ENCODE assay signal across 31 cellular contexts in genomic region chr6:31630177-31630934, GRCh38. TPM values are rescaled to one million over a fixed set of nuclear protein-coding genes. Genes with fewer than 3 reads are reported as not detected.
A peak's percentile ranks its signal among the peaks of the same experiment; 100 is the strongest.
DNase-seq lines count a peak whose midpoint lies in the region; ATAC-seq, FAIRE-seq and TF ChIP-seq lines count a peak whose summit lies in the region.
"Had no signal": no experiment of that assay in that cellular context is flagged by ENCODE, and none has a peak within 500 bp of the region (broad histone marks: within the 10 kb centered on the region; RNA-seq: fewer than 3 reads in every experiment).

No MANE protein-coding gene starts in this region.

- no TSS peak for BruUV-seq in HCT116 (replicated peaks; lab: Mats Ljungman, UMichigan)

- no peak overlapping the region for H3K23ac ChIP-seq in H1 (ENCODE audit: insufficient read length)
- no peak overlapping the region for H3K23ac ChIP-seq in neuronal stem cell (ENCODE audit: low read depth, low read length, poor library complexity)

- H3K18ac ChIP-seq in H1 (ENCODE audit: extremely low read depth, low read length), result no peak overlapping the region
- no peak overlapping the region for H3K18ac ChIP-seq in neuronal stem cell (ENCODE audit: low read length)

- H3K79me2 ChIP-seq in HCT116 (ENCODE audit: insufficient read depth, low read length) (peaks cover 81% of the 10 kb centered on the region), H1 (ENCODE audit: control insufficient read depth in 1 of 2, insufficient read depth in 2 of 2, low read length in 2 of 2) (peaks cover 0 to 6% of the 10 kb centered on the region in 2 experiments; a peak in 2 of 4 replicates)

- H3K27me3 ChIP-seq in HCT116 (ENCODE audit: insufficient read depth, low read length), result no peaks in the 10 kb centered on the region
- H3K27me3 ChIP-seq in H1 (replicated peaks in 1 of 4; ENCODE audit: control insufficient read depth in 3 of 4, extremely low read depth in 1 of 4, insufficient read depth in 3 of 4, low read length in 3 of 4), result no peaks in the 10 kb centered on the region
- H3K27me3 ChIP-seq in neuronal stem cell (ENCODE audit: control insufficient read depth in 3 of 3, insufficient read depth in 3 of 3, low read depth in 1 of 3, low read length in 3 of 3), result no peaks in the 10 kb centered on the region
- H3K27me3 ChIP-seq: adrenal gland, brain microvascular endothelial cell, heart left ventricle, Peyer's patch, stomach, tibial artery had no signal

- no peaks in the 10 kb centered on the region for H3K4me1 ChIP-seq in HCT116 (ENCODE audit: control insufficient read depth in 1 of 2, insufficient read depth in 2 of 2, low read length in 2 of 2)
- no peaks in the 10 kb centered on the region for H3K4me1 ChIP-seq in H1 (replicated peaks in 1 of 4; ENCODE audit: control insufficient read depth in 3 of 4, insufficient read depth in 4 of 4, low read length in 3 of 4)
- no peaks in the 10 kb centered on the region for H3K4me1 ChIP-seq in neuronal stem cell (ENCODE audit: control insufficient read depth in 2 of 2, insufficient read depth in 1 of 2, low read depth in 1 of 2, low read length in 2 of 2)
- H3K4me1 ChIP-seq: A549, adrenal gland, Peyer's patch, stomach had no signal

- H3K27ac ChIP-seq in HCT116 (ENCODE audit: low read depth, low read length), result no peak overlapping the region
- H3K27ac ChIP-seq in H1 (ENCODE audit: low read depth, low read length), result no peak overlapping the region
- H3K27ac ChIP-seq in neuronal stem cell (replicated peaks; ENCODE audit: low read length), result no peak overlapping the region
- H3K27ac ChIP-seq: A549, adrenal gland, brain microvascular endothelial cell, heart left ventricle, Peyer's patch, stomach, tibial artery had no signal

- H3K79me1 ChIP-seq in H1 (ENCODE audit: low read depth, low read length) (peaks cover 13% of the 10 kb centered on the region; the same call in 1 of the 2 replicates), neuronal stem cell (ENCODE audit: low read depth, low read length) (peaks cover 10% of the 10 kb centered on the region)

- H3K9me3 ChIP-seq in HCT116 (ENCODE audit: control insufficient read depth in 1 of 2, insufficient read depth in 1 of 2, low read depth in 1 of 2, low read length in 2 of 2) (no peaks in the 10 kb centered on the region), H1 (ENCODE audit: insufficient read depth in 2 of 2, low read depth in 1 of 2, low read length in 1 of 2) (no peaks in the 10 kb centered on the region), neuronal stem cell (replicated peaks in 1 of 2; ENCODE audit: control insufficient read depth in 2 of 2, insufficient read depth in 1 of 2, low read depth in 1 of 2, low read length in 2 of 2) (no peaks in the 10 kb centered on the region)
- H3K9me3 ChIP-seq: A549, adrenal gland, heart left ventricle, Peyer's patch, stomach, tibial artery had no signal

- H3K4me2 ChIP-seq in HCT116 (ENCODE audit: low read length) (no peak overlapping the region), H1 (ENCODE audit: insufficient read depth in 1 of 2, low read depth in 2 of 2, low read length in 2 of 2) (no peak overlapping the region), neuronal stem cell (ENCODE audit: insufficient read depth, low read length, poor library complexity, severe bottlenecking) (no peak overlapping the region)
- H3K4me2 ChIP-seq: A549 had no signal

- no peak overlapping the region for H3K9ac ChIP-seq in HCT116 (ENCODE audit: low read length)
- no peak overlapping the region; a peak in 1 of 7 replicates for H3K9ac ChIP-seq in H1 (replicated peaks in 1 of 4; ENCODE audit: extremely low read depth in 1 of 4, low read depth in 3 of 4, low read length in 3 of 4)
- H3K9ac ChIP-seq in neuronal stem cell (ENCODE audit: low read depth, low read length, poor library complexity), result peak overlapping the region; percentile 1

- H2BK120ac ChIP-seq in H1 (replicated peaks; ENCODE audit: low read depth, low read length) (no peak overlapping the region), neuronal stem cell (ENCODE audit: low read depth, low read length) (no peak overlapping the region)

- intact Hi-C loops in activated CD8-positive, alpha-beta T cell treated with anti-CD3 and anti-CD28 coated beads for 36 hours (cut with micrococcal nuclease), result no loop called here
- intact Hi-C loops in HCT116 (cut with micrococcal nuclease), result no loop called here

- CTCF ChIA-PET in activated CD8-positive, alpha-beta T cell treated with anti-CD3 and anti-CD28 coated beads, Interleukin-2, amount 10 ng/mL, durations not matched to agents 7 days and 5 days (lab: Charles Lee), result no interaction called here
- CTCF ChIA-PET in activated CD8-positive, alpha-beta T cell treated with anti-CD3 and anti-CD28 coated beads for 36 hours (lab: Charles Lee), result no interaction called here
- CTCF ChIA-PET in HCT116 (lab: Charles Lee) (no interaction called here), H1 (lab: Charles Lee; ENCODE audit: partially characterized antibody) (interaction anchor here (0.8 to 3.2 kb wide), 4 partner anchors 7 to 133 kb away, joined by 3 to 10 read pairs (median 4); partner anchors contain the start of gene BAG6)

- TF ChIP-seq CTCF in activated CD8-positive, alpha-beta T cell treated with anti-CD3 and anti-CD28 coated beads for 36 hours (IDR thresholded peaks at IDR 0.05), result no peak
- no peak for TF ChIP-seq CTCF in HCT116 (IDR thresholded peaks at IDR 0.05 in 2 of 3, conservative IDR thresholded peaks at IDR 0.05 in 1 of 3; ENCODE audit: borderline replicate concordance in 1 of 3, insufficient read depth in 1 of 3, low read depth in 2 of 3, low read length in 2 of 3)
- no peak for TF ChIP-seq CTCF in H1 (IDR thresholded peaks at IDR 0.05; ENCODE audit: control extremely low read depth in 1 of 3, insufficient read depth in 1 of 3, low read depth in 1 of 3, low read length in 3 of 3)

- H2BK5ac ChIP-seq in H1 (ENCODE audit: low read depth, low read length) (no peak overlapping the region), neuronal stem cell (ENCODE audit: low read length) (no peak overlapping the region)

- H3K4ac ChIP-seq in H1 (replicated peaks; ENCODE audit: insufficient read length, low read depth, low read length) (no peak overlapping the region), neuronal stem cell (ENCODE audit: low read length) (no peak overlapping the region)

- H3K14ac ChIP-seq in H1 (ENCODE audit: insufficient read length), result no peak overlapping the region
- no peak overlapping the region for H3K14ac ChIP-seq in neuronal stem cell (ENCODE audit: low read length)

- no peak for DNase-seq in activated CD8-positive, alpha-beta T cell treated with anti-CD3 and anti-CD28 coated beads, Interleukin-2, amount 10 ng/mL, durations not matched to agents 7 days and 5 days
- DNase-seq in activated CD8-positive, alpha-beta T cell treated with anti-CD3 and anti-CD28 coated beads for 36 hours, result no peak
- DNase-seq in HCT116 (ENCODE audit: low read depth, low spot score) (no peak), H1 (ENCODE audit: low read depth in 1 of 2, low spot score in 2 of 2) (no peak), neuronal stem cell (ENCODE audit: low spot score) (no peak), NCI-H526 (lab: John Stamatoyannopoulos, UW) (no peak), NOMO-1 treated with DMSO at 0.1 percent for 48 hours (lab: John Stamatoyannopoulos, UW; ENCODE audit: unreplicated experiment) (no peak), H54 (ENCODE audit: insufficient read length, low spot score) (no peak)
- DNase-seq: activated B cell treated with CpG ODN at 0.5 μM for 24 hours; activated CD4-positive, alpha-beta memory T cell treated with anti-CD3 and anti-CD28 coated beads for 36 hours; activated effector memory CD4-positive, alpha-beta T cell treated with Interleukin-2 at 50 U/mL for 16 hours; adrenal gland; AML-193; brain microvascular endothelial cell; CD4-positive, alpha-beta memory T cell; erythroblast; heart left ventricle; KBM-7; NCI-H1105; NCI-H187 treated with DMSO at 0.1 percent for 48 hours; NCI-H2171 treated with DMSO at 0.1 percent for 48 hours; NCI-H524; Peyer's patch; SIG-M5; stomach; tibial artery had no signal

- H2AK5ac ChIP-seq in H1 (ENCODE audit: low read depth, low read length), result no peak overlapping the region
- no peak overlapping the region for H2AK5ac ChIP-seq in neuronal stem cell (ENCODE audit: low read depth, low read length)

- no peak overlapping the region for H4K8ac ChIP-seq in H1 (ENCODE audit: extremely low read depth, insufficient read depth, low read length)
- H4K8ac ChIP-seq in neuronal stem cell (ENCODE audit: low read depth, low read length), result no peak overlapping the region

- no peaks in the 10 kb centered on the region for H3K27me3 Mint-ChIP-seq in activated CD8-positive, alpha-beta T cell treated with anti-CD3 and anti-CD28 coated beads, Interleukin-2, amount 10 ng/mL, durations not matched to agents 7 days and 5 days (ENCODE audit: low read depth)
- H3K27me3 Mint-ChIP-seq in activated CD8-positive, alpha-beta T cell treated with anti-CD3 and anti-CD28 coated beads for 36 hours, result no peaks in the 10 kb centered on the region
- H3K27me3 Mint-ChIP-seq: activated B cell treated with CpG ODN at 0.5 μM for 24 hours; activated CD4-positive, alpha-beta memory T cell treated with anti-CD3 and anti-CD28 coated beads for 36 hours; CD4-positive, alpha-beta memory T cell had no signal

- H3K27ac Mint-ChIP-seq in activated CD8-positive, alpha-beta T cell treated with anti-CD3 and anti-CD28 coated beads, Interleukin-2, amount 10 ng/mL, durations not matched to agents 7 days and 5 days, result peak overlapping the region; percentile 15
- no peak overlapping the region for H3K27ac Mint-ChIP-seq in activated CD8-positive, alpha-beta T cell treated with anti-CD3 and anti-CD28 coated beads for 36 hours
- H3K27ac Mint-ChIP-seq: activated CD4-positive, alpha-beta memory T cell treated with anti-CD3 and anti-CD28 coated beads for 36 hours had no signal

- H2BK20ac ChIP-seq in H1 (ENCODE audit: low read length), result no peak overlapping the region

- H4K91ac ChIP-seq in H1 (replicated peaks; ENCODE audit: insufficient read length, low read length), result no peak overlapping the region
- H4K91ac ChIP-seq in neuronal stem cell (ENCODE audit: low read depth, low read length, poor library complexity), result no peak overlapping the region

- H3K36me3 Mint-ChIP-seq in activated CD8-positive, alpha-beta T cell treated with anti-CD3 and anti-CD28 coated beads, Interleukin-2, amount 10 ng/mL, durations not matched to agents 7 days and 5 days (ENCODE audit: low read depth), result peaks cover 81% of the 10 kb centered on the region
- peaks cover 69% of the 10 kb centered on the region for H3K36me3 Mint-ChIP-seq in activated CD8-positive, alpha-beta T cell treated with anti-CD3 and anti-CD28 coated beads for 36 hours (ENCODE audit: low read depth)

- H2BK15ac ChIP-seq in H1 (ENCODE audit: low read length) (no peak overlapping the region), neuronal stem cell (ENCODE audit: low read length) (no peak overlapping the region)

- TF ChIP-seq RAD21 in HCT116 (IDR thresholded peaks at IDR 0.05; ENCODE audit: low read depth) (no peak), H1 (IDR thresholded peaks at IDR 0.05 in 1 of 2, conservative IDR thresholded peaks at IDR 0.05 in 1 of 2; ENCODE audit: low read depth in 2 of 2, low read length in 2 of 2) (no peak)

- no peak overlapping the region for H2AFZ ChIP-seq in HCT116 (ENCODE audit: low read depth, low read length, poor library complexity, severe bottlenecking)
- no peak overlapping the region for H2AFZ ChIP-seq in H1 (ENCODE audit: low read length)
- no peak overlapping the region for H2AFZ ChIP-seq in neuronal stem cell (ENCODE audit: low read length)

- H3K9me3 Mint-ChIP-seq in activated CD8-positive, alpha-beta T cell treated with anti-CD3 and anti-CD28 coated beads, Interleukin-2, amount 10 ng/mL, durations not matched to agents 7 days and 5 days (ENCODE audit: insufficient read depth), result no peaks in the 10 kb centered on the region
- H3K9me3 Mint-ChIP-seq in activated CD8-positive, alpha-beta T cell treated with anti-CD3 and anti-CD28 coated beads for 36 hours, result no peaks in the 10 kb centered on the region
- H3K9me3 Mint-ChIP-seq: activated B cell treated with CpG ODN at 0.5 μM for 24 hours; activated CD4-positive, alpha-beta memory T cell treated with anti-CD3 and anti-CD28 coated beads for 36 hours; CD4-positive, alpha-beta memory T cell had no signal

- H2BK12ac ChIP-seq in H1 (ENCODE audit: low read depth, low read length) (no peak overlapping the region), neuronal stem cell (ENCODE audit: low read length) (no peak overlapping the region)

- H4K5ac ChIP-seq in H1 (ENCODE audit: insufficient read length, low read depth, low read length), result no peak overlapping the region

- H4K20me1 ChIP-seq in HCT116 (ENCODE audit: insufficient read depth) (no peaks in the 10 kb centered on the region), H1 (replicated peaks in 1 of 2; ENCODE audit: control insufficient read depth in 1 of 2, insufficient read depth in 2 of 2, low read length in 2 of 2) (peaks cover 15 to 25% of the 10 kb centered on the region in 2 experiments)

- H3K56ac ChIP-seq in H1 (replicated peaks; ENCODE audit: insufficient read length, low read depth, low read length), result no peak overlapping the region

- H3K4me3 Mint-ChIP-seq in activated CD8-positive, alpha-beta T cell treated with anti-CD3 and anti-CD28 coated beads, Interleukin-2, amount 10 ng/mL, durations not matched to agents 7 days and 5 days, result no peak overlapping the region
- no peak overlapping the region for H3K4me3 Mint-ChIP-seq in activated CD8-positive, alpha-beta T cell treated with anti-CD3 and anti-CD28 coated beads for 36 hours
- H3K4me3 Mint-ChIP-seq: activated B cell treated with CpG ODN at 0.5 μM for 24 hours; activated CD4-positive, alpha-beta memory T cell treated with anti-CD3 and anti-CD28 coated beads for 36 hours; CD4-positive, alpha-beta memory T cell had no signal

- no peak for TF ChIP-seq EP300 in H1 (IDR thresholded peaks at IDR 0.05; ENCODE audit: borderline replicate concordance in 1 of 2, low read depth in 2 of 2, low read length in 2 of 2)

- no peaks in the 10 kb centered on the region for H3K23me2 ChIP-seq in H1 (ENCODE audit: low read depth, low read length)

- WGBS in H1 (ENCODE audit: extremely low coverage in 1 of 2, insufficient coverage in 1 of 2, insufficient read length in 1 of 2, insufficient replicate concordance in 2 of 2, low coverage in 1 of 2, low lambda C conversion rate in 2 of 2, missing lambda C conversion rate in 1 of 2), 2 experiments, result 95% methylated on average over 25 of the region's 25 CpGs; no CpG with 5 or more reads in 1 of the 2 experiments
- WGBS in neuronal stem cell (ENCODE audit: extremely low coverage in 2 of 2, insufficient read length in 2 of 2, insufficient replicate concordance in 1 of 2), 2 donors, result no CpG with 5 or more reads among the region's 25 CpGs

- RAD21 ChIA-PET in HCT116 (lab: Charles Lee; ENCODE audit: low non-redundant PET in 1 of 2, low total read pairs in 2 of 2, uncharacterized antibody in 2 of 2, unreplicated experiment in 2 of 2), result no interaction called here

- TF ChIP-seq POLR2A in HCT116 (IDR thresholded peaks at IDR 0.05; ENCODE audit: borderline replicate concordance, extremely low read depth, insufficient read depth, insufficient read length) (no peak), H1 (IDR thresholded peaks at IDR 0.05; ENCODE audit: control extremely low read depth in 1 of 2, low read depth in 2 of 2, low read length in 2 of 2) (peak in 1 of 2 experiments; percentile 34; a peak in 1 of 3 replicates), H54 (IDR thresholded peaks at IDR 0.05; ENCODE audit: low read depth, low read length) (no peak)

- FAIRE-seq in H1 (lab: Jason Lieb, UNC) (no peak), H54 (lab: Jason Lieb, UNC) (no peak)
- FAIRE-seq: A549 had no signal

- H3K4me3 ChIP-seq in HCT116 (replicated peaks in 1 of 2; ENCODE audit: low read depth in 1 of 2, low read length in 2 of 2) (no peak overlapping the region), H1 (ENCODE audit: extremely low read depth in 1 of 4, insufficient read depth in 2 of 4, low read depth in 3 of 4, low read length in 4 of 4) (no peak overlapping the region), neuronal stem cell (ENCODE audit: low read length in 2 of 2) (no peak overlapping the region)
- H3K4me3 ChIP-seq: A549, adrenal gland, heart left ventricle, Peyer's patch, stomach, tibial artery had no signal

- ATAC-seq in activated CD8-positive, alpha-beta T cell treated with anti-CD3 and anti-CD28 coated beads, Interleukin-2, amount 10 ng/mL, durations not matched to agents 7 days and 5 days, result no peak
- no peak for ATAC-seq in activated CD8-positive, alpha-beta T cell treated with anti-CD3 and anti-CD28 coated beads for 36 hours
- ATAC-seq in HCT116, result no peak
- ATAC-seq: A549 had no signal

- H3K36me3 ChIP-seq in HCT116 (ENCODE audit: control insufficient read depth in 1 of 2, insufficient read depth in 2 of 2, low read length in 2 of 2) (peaks cover 64 to 95% of the 10 kb centered on the region in 2 experiments), H1 (ENCODE audit: control insufficient read depth in 2 of 4, insufficient read depth in 4 of 4, low read length in 3 of 4) (peaks cover 82 to 100% (median 97%) of the 10 kb centered on the region in 4 experiments), neuronal stem cell (replicated peaks in 1 of 2; ENCODE audit: control insufficient read depth in 2 of 2, insufficient read depth in 2 of 2, low read length in 2 of 2) (peaks cover 81 to 100% of the 10 kb centered on the region in 2 donors)

- H3K9me2 ChIP-seq in HCT116 (ENCODE audit: insufficient read depth), result no peaks in the 10 kb centered on the region

- peaks cover 8% of the 10 kb centered on the region for H3K4me1 Mint-ChIP-seq in activated CD8-positive, alpha-beta T cell treated with anti-CD3 and anti-CD28 coated beads, Interleukin-2, amount 10 ng/mL, durations not matched to agents 7 days and 5 days (ENCODE audit: low read depth)
- H3K4me1 Mint-ChIP-seq in activated CD8-positive, alpha-beta T cell treated with anti-CD3 and anti-CD28 coated beads for 36 hours (ENCODE audit: low read depth), result peaks cover 2% of the 10 kb centered on the region
- H3K4me1 Mint-ChIP-seq: activated B cell treated with CpG ODN at 0.5 μM for 24 hours had no signal

- POLR2A ChIA-PET in activated CD8-positive, alpha-beta T cell treated with anti-CD3 and anti-CD28 coated beads, Interleukin-2, amount 10 ng/mL, durations not matched to agents 7 days and 5 days (lab: Charles Lee), result no interaction called here
- POLR2A ChIA-PET in activated CD8-positive, alpha-beta T cell treated with anti-CD3 and anti-CD28 coated beads for 36 hours (lab: Charles Lee), result interaction anchor here (0.6 to 11.4 kb wide), 8 partner anchors 9 to 244 kb away, joined by 3 to 235 read pairs (median 4); partner anchors contain the start of gene TNF
- POLR2A ChIA-PET in HCT116 (lab: Charles Lee), result no interaction called here
- POLR2A ChIA-PET in H1 (lab: Charles Lee; ENCODE audit: partially characterized antibody), result interaction anchor here (0.9 to 34.9 kb wide), 9 partner anchors 5 to 176 kb away, joined by 3 to 883 read pairs (median 8); partner anchors contain the start of genes APOM, BAG6, C6orf47 and CSNK2B

RNA-seq across cellular contexts. Expression of gene PRRC2A, which starts 9.8 kb away (rescaled TPM):
- total RNA-seq in activated CD8-positive, alpha-beta T cell treated with anti-CD3 and anti-CD28 coated beads, Interleukin-2, amount 10 ng/mL, durations not matched to agents 7 days and 5 days, result 100 to 1,000 TPM; 260 to 279 TPM
- 100 to 1,000 TPM; 257 to 262 TPM for total RNA-seq in activated CD8-positive, alpha-beta T cell treated with anti-CD3 and anti-CD28 coated beads for 36 hours
- 250 TPM for total RNA-seq in HCT116 (2021; ENCODE audit: unreplicated experiment)
- polyA plus RNA-seq in HCT116 (2012), result 211 and 214 TPM in 2 replicates
- 300 and 303 TPM in 2 replicates for total RNA-seq in H1 (2021; fragmentation: NEBNext Ultra II Directional; extraction: Animal tissue kit (Norgen Biotek cat#: 25700))
- 118 and 203 TPM in 2 replicates for polyA plus RNA-seq in H1 (2011; rRNA removed)
- 63.1 TPM for polyA plus RNA-seq in H1 (2011; cell fraction: cytosol; rRNA removed)
- polyA plus RNA-seq in H1 (2011; cell fraction: nucleus; rRNA removed), result 366 TPM
- 204 to 302 TPM (median 286 TPM) in 4 replicates for polyA plus RNA-seq in H1 (2012, experiment 1 of 2)
- polyA plus RNA-seq in H1 (2012, experiment 2 of 2), result 195 TPM
- polyA plus RNA-seq in H1 (2013, experiment 1 of 2), result 170 TPM
- 161 TPM for polyA plus RNA-seq in H1 (2013, experiment 2 of 2)
- polyA minus RNA-seq in H1 (2011; rRNA and poly(A)+ RNA removed), result 48.9 and 79.4 TPM in 2 replicates
- polyA minus RNA-seq in H1 (2011; cell fraction: cytosol; rRNA and poly(A)+ RNA removed), result 138 TPM
- 161 TPM for polyA minus RNA-seq in H1 (2011; cell fraction: nucleus; rRNA and poly(A)+ RNA removed)
- 141 TPM for polyA plus RNA-seq in neuronal stem cell (2013, experiment 1 of 2)
- polyA plus RNA-seq in neuronal stem cell (2013, experiment 2 of 2), result 142 TPM

RNA-seq across cellular contexts. Expression of gene AIF1, which starts 15.3 kb away (rescaled TPM):
- total RNA-seq in activated CD8-positive, alpha-beta T cell treated with anti-CD3 and anti-CD28 coated beads, Interleukin-2, amount 10 ng/mL, durations not matched to agents 7 days and 5 days, result 100 to 1,000 TPM; 177 TPM
- total RNA-seq in activated CD8-positive, alpha-beta T cell treated with anti-CD3 and anti-CD28 coated beads for 36 hours, result 100 to 1,000 TPM; 240 to 253 TPM
- total RNA-seq in HCT116 (2021; ENCODE audit: unreplicated experiment), result not detected
- not detected in 2 replicates for polyA plus RNA-seq in HCT116 (2012)
- total RNA-seq in H1 (2021; fragmentation: NEBNext Ultra II Directional; extraction: Animal tissue kit (Norgen Biotek cat#: 25700)), result 7.5 and 9.8 TPM in 2 replicates
- polyA plus RNA-seq in H1 (2011; rRNA removed), result 3.7 and 6.3 TPM in 2 replicates
- polyA plus RNA-seq in H1 (2011; cell fraction: cytosol; rRNA removed), result 7.5 TPM
- polyA plus RNA-seq in H1 (2011; cell fraction: nucleus; rRNA removed), result 1.6 TPM
- polyA plus RNA-seq in H1 (2012, experiment 1 of 2), result 10.6 to 14.2 TPM (median 13.4 TPM) in 4 replicates
- polyA plus RNA-seq in H1 (2012, experiment 2 of 2), result 37.2 TPM
- polyA plus RNA-seq in H1 (2013, experiment 1 of 2), result 23.1 TPM
- 23.9 TPM for polyA plus RNA-seq in H1 (2013, experiment 2 of 2)
- polyA minus RNA-seq in H1 (2011; rRNA and poly(A)+ RNA removed), result 0.85 and 2.0 TPM in 2 replicates
- 2.9 TPM for polyA minus RNA-seq in H1 (2011; cell fraction: cytosol; rRNA and poly(A)+ RNA removed)
- polyA minus RNA-seq in H1 (2011; cell fraction: nucleus; rRNA and poly(A)+ RNA removed), result 2.1 TPM
- polyA plus RNA-seq in neuronal stem cell (2013, experiment 1 of 2), result 0.73 TPM
- polyA plus RNA-seq in neuronal stem cell (2013, experiment 2 of 2), result 0.97 TPM
- total RNA-seq: H4, HT-29, lung microvascular endothelial cell, MCF 10A had no signal
- polyA plus RNA-seq: A549 had no signal

RNA-seq across cellular contexts. Expression of gene BAG6, which starts 22.1 kb away (rescaled TPM):
- total RNA-seq in activated CD8-positive, alpha-beta T cell treated with anti-CD3 and anti-CD28 coated beads, Interleukin-2, amount 10 ng/mL, durations not matched to agents 7 days and 5 days, result 100 to 1,000 TPM; 259 to 267 TPM
- 100 to 1,000 TPM; 303 to 318 TPM for total RNA-seq in activated CD8-positive, alpha-beta T cell treated with anti-CD3 and anti-CD28 coated beads for 36 hours
- 368 TPM for total RNA-seq in HCT116 (2021; ENCODE audit: unreplicated experiment)
- polyA plus RNA-seq in HCT116 (2012), result 342 and 357 TPM in 2 replicates
- total RNA-seq in H1 (2021; fragmentation: NEBNext Ultra II Directional; extraction: Animal tissue kit (Norgen Biotek cat#: 25700)), result 325 and 354 TPM in 2 replicates
- 199 and 291 TPM in 2 replicates for polyA plus RNA-seq in H1 (2011; rRNA removed)
- 144 TPM for polyA plus RNA-seq in H1 (2011; cell fraction: cytosol; rRNA removed)
- polyA plus RNA-seq in H1 (2011; cell fraction: nucleus; rRNA removed), result 514 TPM
- polyA plus RNA-seq in H1 (2012, experiment 1 of 2), result 272 to 370 TPM (median 354 TPM) in 4 replicates
- polyA plus RNA-seq in H1 (2012, experiment 2 of 2), result 428 TPM
- polyA plus RNA-seq in H1 (2013, experiment 1 of 2), result 189 TPM
- 169 TPM for polyA plus RNA-seq in H1 (2013, experiment 2 of 2)
- 137 and 182 TPM in 2 replicates for polyA minus RNA-seq in H1 (2011; rRNA and poly(A)+ RNA removed)
- 197 TPM for polyA minus RNA-seq in H1 (2011; cell fraction: cytosol; rRNA and poly(A)+ RNA removed)
- 153 TPM for polyA minus RNA-seq in H1 (2011; cell fraction: nucleus; rRNA and poly(A)+ RNA removed)
- polyA plus RNA-seq in neuronal stem cell (2013, experiment 1 of 2), result 199 TPM
- 200 TPM for polyA plus RNA-seq in neuronal stem cell (2013, experiment 2 of 2)

RNA-seq across cellular contexts. Expression of gene APOM, which starts 25.3 kb away (rescaled TPM):
- total RNA-seq in activated CD8-positive, alpha-beta T cell treated with anti-CD3 and anti-CD28 coated beads, Interleukin-2, amount 10 ng/mL, durations not matched to agents 7 days and 5 days, result 1 to 10 TPM; 3.2 to 5.1 TPM
- 1 to 10 TPM; 4.4 to 4.9 TPM for total RNA-seq in activated CD8-positive, alpha-beta T cell treated with anti-CD3 and anti-CD28 coated beads for 36 hours
- total RNA-seq in HCT116 (2021; ENCODE audit: unreplicated experiment), result 2.2 TPM
- polyA plus RNA-seq in HCT116 (2012), result 2.3 and 2.5 TPM in 2 replicates
- total RNA-seq in H1 (2021; fragmentation: NEBNext Ultra II Directional; extraction: Animal tissue kit (Norgen Biotek cat#: 25700)), result 3.4 and 3.8 TPM in 2 replicates
- polyA plus RNA-seq in H1 (2011; rRNA removed), result 9.2 and 12.0 TPM in 2 replicates
- polyA plus RNA-seq in H1 (2011; cell fraction: cytosol; rRNA removed), result 9.2 TPM
- polyA plus RNA-seq in H1 (2011; cell fraction: nucleus; rRNA removed), result 9.6 TPM
- 3.4 to 6.3 TPM (median 5.9 TPM) in 4 replicates for polyA plus RNA-seq in H1 (2012, experiment 1 of 2)
- 8.1 TPM for polyA plus RNA-seq in H1 (2012, experiment 2 of 2)
- polyA plus RNA-seq in H1 (2013, experiment 1 of 2), result 5.3 TPM
- 5.8 TPM for polyA plus RNA-seq in H1 (2013, experiment 2 of 2)
- 2.5 and 3.5 TPM in 2 replicates for polyA minus RNA-seq in H1 (2011; rRNA and poly(A)+ RNA removed)
- 1.8 TPM for polyA minus RNA-seq in H1 (2011; cell fraction: cytosol; rRNA and poly(A)+ RNA removed)
- polyA minus RNA-seq in H1 (2011; cell fraction: nucleus; rRNA and poly(A)+ RNA removed), result 2.9 TPM
- 11.6 TPM for polyA plus RNA-seq in neuronal stem cell (2013, experiment 1 of 2)
- 11.5 TPM for polyA plus RNA-seq in neuronal stem cell (2013, experiment 2 of 2)

RNA-seq across cellular contexts. Expression of gene C6orf47, which starts 30.2 kb away (rescaled TPM):
- total RNA-seq in activated CD8-positive, alpha-beta T cell treated with anti-CD3 and anti-CD28 coated beads, Interleukin-2, amount 10 ng/mL, durations not matched to agents 7 days and 5 days, result 10 to 100 TPM; 22.5 to 23.8 TPM
- 10 to 100 TPM; 11.4 to 11.7 TPM for total RNA-seq in activated CD8-positive, alpha-beta T cell treated with anti-CD3 and anti-CD28 coated beads for 36 hours
- 13.4 TPM for total RNA-seq in HCT116 (2021; ENCODE audit: unreplicated experiment)
- 8.9 and 10.4 TPM in 2 replicates for polyA plus RNA-seq in HCT116 (2012)
- 14.6 and 15.6 TPM in 2 replicates for total RNA-seq in H1 (2021; fragmentation: NEBNext Ultra II Directional; extraction: Animal tissue kit (Norgen Biotek cat#: 25700))
- polyA plus RNA-seq in H1 (2011; rRNA removed), result 4.7 and 7.2 TPM in 2 replicates
- 9.1 TPM for polyA plus RNA-seq in H1 (2011; cell fraction: cytosol; rRNA removed)
- polyA plus RNA-seq in H1 (2011; cell fraction: nucleus; rRNA removed), result 7.5 TPM
- polyA plus RNA-seq in H1 (2012, experiment 1 of 2), result 11.6 to 14.9 TPM (median 13.3 TPM) in 4 replicates
- polyA plus RNA-seq in H1 (2012, experiment 2 of 2), result 6.6 TPM
- 8.5 TPM for polyA plus RNA-seq in H1 (2013, experiment 1 of 2)
- 8.5 TPM for polyA plus RNA-seq in H1 (2013, experiment 2 of 2)
- 6.3 and 7.1 TPM in 2 replicates for polyA minus RNA-seq in H1 (2011; rRNA and poly(A)+ RNA removed)
- 5.7 TPM for polyA minus RNA-seq in H1 (2011; cell fraction: cytosol; rRNA and poly(A)+ RNA removed)
- 9.6 TPM for polyA minus RNA-seq in H1 (2011; cell fraction: nucleus; rRNA and poly(A)+ RNA removed)
- polyA plus RNA-seq in neuronal stem cell (2013, experiment 1 of 2), result 6.5 TPM
- 6.9 TPM for polyA plus RNA-seq in neuronal stem cell (2013, experiment 2 of 2)

Comparison
In these comparisons a context has a peak if more than half of its experiments do, and no peak if none do; other contexts are left out.
1. POLR2A ChIA-PET loops: an anchor here in activated CD8-positive, alpha-beta T cell treated with anti-CD3 and anti-CD28 coated beads for 36 hours (0.6 to 11.4 kb wide) and H1 (0.9 to 34.9 kb wide); none called in activated CD8-positive, alpha-beta T cell treated with anti-CD3 and anti-CD28 coated beads, Interleukin-2, amount 10 ng/mL, durations not matched to agents 7 days and 5 days and HCT116.
2. RNA of gene AIF1, which starts 15.3 kb away (total RNA-seq): 240 to 253 TPM in activated CD8-positive, alpha-beta T cell treated with anti-CD3 and anti-CD28 coated beads for 36 hours and 177 TPM in activated CD8-positive, alpha-beta T cell treated with anti-CD3 and anti-CD28 coated beads, Interleukin-2, amount 10 ng/mL, durations not matched to agents 7 days and 5 days; 7.5 to 9.8 TPM in H1 and not detected in HCT116 (single experiment); every median in the first group is over 10 times any median in the second.